ENCODE assay signal across 7 cellular contexts in genomic region chr6:31582230-31582601, GRCh38. TPM values are rescaled to one million over a fixed set of nuclear protein-coding genes. Genes with fewer than 3 reads are reported as not detected.
DNase-seq lines count a peak whose midpoint lies in the region; ATAC-seq and TF ChIP-seq lines count a peak whose summit lies in the region.

TSS of gene LTB (minus strand) at chr6:31582424. CDS start at chr6:31582417, 7 bp downstream.

- peak within 1 kb of the TSS; percentile 99 for H3K4me2 ChIP-seq in MM.1S (ENCODE audit: low read depth, low read length)

- H3K9ac ChIP-seq in MM.1S (ENCODE audit: low read length), result no peak within 1 kb of the TSS

- intact Hi-C loops in right cardiac atrium (cut with DNase I), result loop anchor here in 2 of 4 donors (5.0 kb wide), 1 partner anchor 35 kb away; the partner anchor contains the start of genes ATP6V1G2 (in 2 of the 2) and NFKBIL1 (in 2 of the 2)

- H3K27me3 ChIP-seq in MM.1S (replicated peaks; ENCODE audit: insufficient read depth, low read length) (peaks cover 63% of the 10 kb centered on the region), right cardiac atrium (ENCODE audit: control insufficient read depth, insufficient read depth) (no peaks in the 10 kb centered on the region)

- no peaks in the 10 kb centered on the region for H3K9me2 ChIP-seq in MM.1S (replicated peaks; ENCODE audit: insufficient read depth, low read length)

- H4K20me1 ChIP-seq in MM.1S (ENCODE audit: insufficient read depth, low read length), result no peaks in the 10 kb centered on the region

- H3K79me2 ChIP-seq in MM.1S (ENCODE audit: low read length), result no peaks in the 10 kb centered on the region

- peaks cover 19% of the 10 kb centered on the region for H3K4me1 ChIP-seq in MM.1S (ENCODE audit: low read length)
- H3K4me1 ChIP-seq in right cardiac atrium (ENCODE audit: control insufficient read depth, insufficient read depth, low read length), result no peaks in the 10 kb centered on the region

- no peaks in the 10 kb centered on the region for H3K36me3 ChIP-seq in MM.1S (replicated peaks; ENCODE audit: insufficient read depth, low read length)

- no peaks in the 10 kb centered on the region for H3K9me3 ChIP-seq in MM.1S (replicated peaks; ENCODE audit: insufficient read depth, low read length)
- no peaks in the 10 kb centered on the region for H3K9me3 ChIP-seq in right cardiac atrium (ENCODE audit: control insufficient read depth, low read length)

- H2AFZ ChIP-seq in MM.1S (ENCODE audit: low read length), result peak within 1 kb of the TSS; percentile 93; the same call in 1 of the 2 replicates

- no peaks in the 10 kb centered on the region for H3F3A ChIP-seq in MM.1S (ENCODE audit: insufficient read depth, low read length)

- ATAC-seq in right cardiac atrium, result no peak

- H3K27ac ChIP-seq in MM.1S (ENCODE audit: low read length), result no peak within 1 kb of the TSS
- peak within 1 kb of the TSS; percentile 77 for H3K27ac ChIP-seq in right cardiac atrium (ENCODE audit: low read length)

- 75% methylated on average over 3 of the region's 3 CpGs for WGBS in right cardiac atrium

- H3K4me3 ChIP-seq in MM.1S (ENCODE audit: low read length), result peak within 1 kb of the TSS; percentile 66
- H3K4me3 ChIP-seq in right cardiac atrium (ENCODE audit: low read length), result peak within 1 kb of the TSS; percentile 72

- TF ChIP-seq CTCF in MM.1S (IDR thresholded peaks at IDR 0.05; ENCODE audit: low read length), result no peak

- no peak for DNase-seq in MM.1S
- DNase-seq in activated T-helper 9 cell treated with anti-CD3 and anti-CD28 coated beads, Interleukin-2, amount 50 U/mL, for 16 hours (ENCODE audit: low read depth), result peak; percentile 50
- peak in 1 of 3 donors; percentile 54 for DNase-seq in right cardiac atrium
- DNase-seq in stimulated activated CD4-positive, alpha-beta T cell treated with anti-CD3 and anti-CD28 coated beads, Interleukin-4, amount 100 ng/mL, for 24 hours, result peak; percentile 48
- no peak for DNase-seq in OCI-M2 (lab: John Stamatoyannopoulos, UW; ENCODE audit: unreplicated experiment)
- DNase-seq in NCI-H526 treated with DMSO at 0.1 percent for 48 hours (lab: John Stamatoyannopoulos, UW), result no peak
- no peak for DNase-seq in NCI-H2196 (lab: John Stamatoyannopoulos, UW; ENCODE audit: unreplicated experiment)

RNA-seq across cellular contexts. Expression of gene LTB, which starts in this region (rescaled TPM):
- total RNA-seq in right cardiac atrium, result 1 to 10 TPM in 1 of 4 donors, under 1 TPM in 2, not detected in 1; 0.59 to 1.5 (median 0.60) TPM
- 0.61 TPM for polyA plus RNA-seq in right cardiac atrium

Comparison
In these comparisons a context has a peak if more than half of its experiments do, and no peak if none do; other contexts are left out.
1. DNase-seq: peak in activated T-helper 9 cell treated with anti-CD3 and anti-CD28 coated beads, Interleukin-2, amount 50 U/mL, for 16 hours (single experiment) and stimulated activated CD4-positive, alpha-beta T cell treated with anti-CD3 and anti-CD28 coated beads, Interleukin-4, amount 100 ng/mL, for 24 hours (single experiment); none in MM.1S (single experiment), OCI-M2 (single experiment), NCI-H526 treated with DMSO at 0.1 percent for 48 hours (single experiment) and NCI-H2196 (single experiment).